In genomic region chr12:89346741-89347324, GRCh38 we compare ENCODE assay signal across 8 cellular contexts. TPM values are rescaled to one million over a fixed set of nuclear protein-coding genes. Genes with fewer than 3 reads are reported as not detected.
DNase-seq lines count a peak whose midpoint lies in the region; ATAC-seq, FAIRE-seq and TF ChIP-seq lines count a peak whose summit lies in the region.

No MANE protein-coding gene starts in this region.

- CTCF ChIA-PET in activated CD8-positive, alpha-beta T cell treated with anti-CD3 and anti-CD28 coated beads for 36 hours (lab: Charles Lee) = interaction anchor here (1.2 to 1.5 kb wide), 5 partner anchors 103 to 327 kb away, joined by 3 to 5 read pairs (median 4); no protein-coding TSS in a partner anchor

- WGBS in spleen, 5 donors = 5 to 8% (median 6%) methylated on average over 8 of the region's 8 CpGs

- intact Hi-C loops in Right ventricle myocardium inferior (cut with DNase I) = no loop called here
- intact Hi-C loops in cardiac septum (cut with DNase I) = loop anchor here (2.0 to 5.0 kb wide), 2 partner anchors 65 to 166 kb away; no protein-coding TSS in a partner anchor
- intact Hi-C loops in activated CD8-positive, alpha-beta T cell treated with anti-CD3 and anti-CD28 coated beads for 36 hours (cut with micrococcal nuclease) = loop anchor here (5.0 kb wide), 1 partner anchor 120 kb away; no protein-coding TSS in a partner anchor
- intact Hi-C loops in left ventricle myocardium inferior (cut with micrococcal nuclease) = loop anchor here (10.0 kb wide), 1 partner anchor 102 kb away; no protein-coding TSS in a partner anchor
- intact Hi-C loops in spleen (cut with DNase I; ENCODE audit: low total_unique reads) = loop anchor here (5.0 kb wide), 1 partner anchor 120 kb away; no protein-coding TSS in a partner anchor

- H3K27ac ChIP-seq in left ventricle myocardium inferior (replicated peaks) = peak overlapping the region; percentile 99
- peak overlapping the region; percentile 59 to 100 (median 98) for H3K27ac ChIP-seq in spleen

- H3K27me3 Mint-ChIP-seq in activated CD8-positive, alpha-beta T cell treated with anti-CD3 and anti-CD28 coated beads for 36 hours = peaks cover 24% of the 10 kb centered on the region

- POLR2A ChIA-PET in activated CD8-positive, alpha-beta T cell treated with anti-CD3 and anti-CD28 coated beads for 36 hours (lab: Charles Lee) = interaction anchor here (0.7 to 1.4 kb wide), 3 partner anchors 101 to 307 kb away, joined by 3 to 5 read pairs (median 3); no protein-coding TSS in a partner anchor

- FAIRE-seq in GM12892 (lab: Jason Lieb, UNC) = no peak

- peak overlapping the region; percentile 58 for H3K4me3 Mint-ChIP-seq in activated CD8-positive, alpha-beta T cell treated with anti-CD3 and anti-CD28 coated beads for 36 hours

- H3K9me3 ChIP-seq in left ventricle myocardium inferior (replicated peaks) (no peaks in the 10 kb centered on the region), spleen (no peaks in the 10 kb centered on the region)

- no peak for TF ChIP-seq CTCF in activated CD8-positive, alpha-beta T cell treated with anti-CD3 and anti-CD28 coated beads for 36 hours (IDR thresholded peaks at IDR 0.05)
- TF ChIP-seq CTCF in left ventricle myocardium inferior (IDR thresholded peaks at IDR 0.05; ENCODE audit: borderline replicate concordance) (no peak), spleen (IDR thresholded peaks at IDR 0.05 in 8 of 11, conservative IDR thresholded peaks at IDR 0.05 in 3 of 11) (peak in 1 of 11 experiments; percentile 5)

- H3K27ac Mint-ChIP-seq in activated CD8-positive, alpha-beta T cell treated with anti-CD3 and anti-CD28 coated beads for 36 hours = peak overlapping the region; percentile 31

- no peaks in the 10 kb centered on the region for H3K9me3 Mint-ChIP-seq in activated CD8-positive, alpha-beta T cell treated with anti-CD3 and anti-CD28 coated beads for 36 hours

- H3K27me3 ChIP-seq in left ventricle myocardium inferior (ENCODE audit: low read depth) (no peaks in the 10 kb centered on the region), spleen (replicated peaks in 1 of 7) (no peaks in the 10 kb centered on the region)

- peaks cover 80% of the 10 kb centered on the region for H3K4me1 ChIP-seq in left ventricle myocardium inferior
- H3K4me1 ChIP-seq in spleen = peaks cover 48 to 80% (median 67%) of the 10 kb centered on the region in 6 donors

- no peak for TF ChIP-seq POLR2A in spleen (IDR thresholded peaks at IDR 0.05)
- no peak for TF ChIP-seq POLR2A in GM12892 (IDR thresholded peaks at IDR 0.05; ENCODE audit: low read depth, low read length)

- H3K36me3 ChIP-seq in left ventricle myocardium inferior = peaks cover 21% of the 10 kb centered on the region
- peaks cover 0 to 37% (median 20%) of the 10 kb centered on the region in 6 donors for H3K36me3 ChIP-seq in spleen

- DNase-seq in Right ventricle myocardium inferior (ENCODE audit: missing footprints) (no peak), cardiac septum (ENCODE audit: low spot score) (no peak), Kasumi-1 (lab: John Stamatoyannopoulos, UW) (peak; percentile 99), left ventricle myocardium inferior (peak; percentile 26), spleen (no peak), GM12892 (ENCODE audit: insufficient read length) (no peak)
- no peak for DNase-seq in activated CD8-positive, alpha-beta T cell treated with anti-CD3 and anti-CD28 coated beads for 36 hours
- no peak for DNase-seq in stimulated activated CD4-positive, alpha-beta T cell treated with anti-CD3 and anti-CD28 coated beads, Interleukin-12 subunit alpha, Interleukin-12 subunit beta, amount 100 ng/mL, for 4 hours

- H3K4me3 ChIP-seq in left ventricle myocardium inferior (peak overlapping the region; percentile 89), spleen (peak overlapping the region; percentile 0 to 93 (median 82))

- peak; percentile 58 for ATAC-seq in Right ventricle myocardium inferior
- no peak for ATAC-seq in activated CD8-positive, alpha-beta T cell treated with anti-CD3 and anti-CD28 coated beads for 36 hours

- H3K4me1 Mint-ChIP-seq in activated CD8-positive, alpha-beta T cell treated with anti-CD3 and anti-CD28 coated beads for 36 hours (ENCODE audit: low read depth) = peaks cover 39% of the 10 kb centered on the region

- H3K36me3 Mint-ChIP-seq in activated CD8-positive, alpha-beta T cell treated with anti-CD3 and anti-CD28 coated beads for 36 hours (ENCODE audit: low read depth) = peaks cover 30% of the 10 kb centered on the region

RNA-seq across cellular contexts. Expression of gene DUSP6, which starts 5.5 kb away (rescaled TPM):
- total RNA-seq in Right ventricle myocardium inferior (25.0 TPM), cardiac septum (28.9 TPM), left ventricle myocardium inferior (16.1 TPM), spleen (100 to 1,000 TPM; 104 to 193 (median 143) TPM)
- 10 to 100 TPM; 15.3 to 16.6 TPM for total RNA-seq in activated CD8-positive, alpha-beta T cell treated with anti-CD3 and anti-CD28 coated beads for 36 hours
- polyA plus RNA-seq in spleen = 10 to 100 TPM; 34.7 to 43.0 (median 35.1) TPM
- polyA plus RNA-seq in GM12892 (2012; ENCODE audit: missing spikeins) = 0.47 TPM

Comparison
In these comparisons a context has a peak if more than half of its experiments do, and no peak if none do; other contexts are left out.
1. DNase-seq: peak in Kasumi-1 (2 of 2) and left ventricle myocardium inferior (single experiment); none in Right ventricle myocardium inferior (single experiment), cardiac septum (single experiment), activated CD8-positive, alpha-beta T cell treated with anti-CD3 and anti-CD28 coated beads for 36 hours (single experiment), spleen (single experiment), stimulated activated CD4-positive, alpha-beta T cell treated with anti-CD3 and anti-CD28 coated beads, Interleukin-12 subunit alpha, Interleukin-12 subunit beta, amount 100 ng/mL, for 4 hours (single experiment) and GM12892 (single experiment).